In genomic region chrX:36908801-36909403, GRCh38 we compare ENCODE assay signal across 8 cellular contexts.
DNase-seq lines count a peak whose midpoint lies in the region; ATAC-seq and TF ChIP-seq lines count a peak whose summit lies in the region.

No MANE protein-coding gene starts in this region.

- ATAC-seq in GM19351 (IDR thresholded peaks at IDR 0.05; ENCODE audit: unreplicated experiment) (peak; percentile 90), left colon (peak; percentile 39), GM19467 (IDR thresholded peaks at IDR 0.05; ENCODE audit: unreplicated experiment) (no peak)
- ATAC-seq in CD8-positive, alpha-beta T cell = no peak

- CTCF ChIA-PET in CD8-positive, alpha-beta T cell (lab: Charles Lee) = no interaction called here

- H3K27me3 ChIP-seq in CD8-positive, alpha-beta T cell (ENCODE audit: insufficient read depth, low read length) = no peaks in the 10 kb centered on the region

- no peaks in the 10 kb centered on the region for H3K36me3 ChIP-seq in CD8-positive, alpha-beta T cell (ENCODE audit: insufficient read depth, low read length)

- no peaks in the 10 kb centered on the region for H3K9me3 Mint-ChIP-seq in CD8-positive, alpha-beta T cell

- DNase-seq in AG20443 (ENCODE audit: low spot score) = peak; percentile 20
- peak; percentile 30 for DNase-seq in M059J (ENCODE audit: low read depth)
- DNase-seq in left colon = no peak
- DNase-seq in GM19240 (ENCODE audit: insufficient read length, low spot score) = no peak
- DNase-seq in CD8-positive, alpha-beta T cell = no peak

- TF ChIP-seq CTCF in VCaP (conservative IDR thresholded peaks at IDR 0.05) = peak; percentile 73
- no peak for TF ChIP-seq CTCF in CD8-positive, alpha-beta T cell (IDR thresholded peaks at IDR 0.05)

- H3K27ac Mint-ChIP-seq in CD8-positive, alpha-beta T cell = no peak overlapping the region

- no peak overlapping the region for H3K27ac ChIP-seq in VCaP
- no peak overlapping the region for H3K27ac ChIP-seq in CD8-positive, alpha-beta T cell (ENCODE audit: low read depth, low read length)

- POLR2A ChIA-PET in CD8-positive, alpha-beta T cell (lab: Charles Lee) = no interaction called here

- no peak overlapping the region for H3K4me3 Mint-ChIP-seq in CD8-positive, alpha-beta T cell

- H3K9me3 ChIP-seq in CD8-positive, alpha-beta T cell (ENCODE audit: low read length) = no peaks in the 10 kb centered on the region

- no peaks in the 10 kb centered on the region for H3K27me3 Mint-ChIP-seq in CD8-positive, alpha-beta T cell (ENCODE audit: low read depth)

- H3K4me1 ChIP-seq in CD8-positive, alpha-beta T cell (ENCODE audit: insufficient read depth, low read length) = no peaks in the 10 kb centered on the region

- no peaks in the 10 kb centered on the region for H3K36me3 Mint-ChIP-seq in CD8-positive, alpha-beta T cell

- no peak overlapping the region for H3K4me3 ChIP-seq in CD8-positive, alpha-beta T cell (ENCODE audit: low read depth, low read length)

- intact Hi-C loops in left colon (cut with DNase I, micrococcal nuclease) = no loop called here
- intact Hi-C loops in CD8-positive, alpha-beta T cell (cut with DNase I, micrococcal nuclease) = no loop called here

- no peaks in the 10 kb centered on the region for H3K4me1 Mint-ChIP-seq in CD8-positive, alpha-beta T cell (ENCODE audit: low read depth)

Comparison
In these comparisons a context has a peak if more than half of its experiments do, and no peak if none do; other contexts are left out.
1. DNase-seq: peak in AG20443 (single experiment) and M059J (single experiment); none in left colon (0 of 2), GM19240 (single experiment) and CD8-positive, alpha-beta T cell (0 of 7).
2. ATAC-seq: peak in GM19351 (single experiment) and left colon (single experiment); none in GM19467 (single experiment) and CD8-positive, alpha-beta T cell (single experiment).